In genomic region chr18:63831080-63831788, GRCh38 we compare ENCODE assay signal across 8 cellular contexts. TPM values are rescaled to one million over a fixed set of nuclear protein-coding genes. Genes with fewer than 3 reads are reported as not detected.
DNase-seq lines count a peak whose midpoint lies in the region; ATAC-seq, FAIRE-seq and TF ChIP-seq lines count a peak whose summit lies in the region.

No MANE protein-coding gene starts in this region.

- peaks cover 18% of the 10 kb centered on the region for H3K4me1 Mint-ChIP-seq in nephron progenitor cell

- no peak overlapping the region for H2AFZ ChIP-seq in DND-41 (ENCODE audit: low read depth, low read length)

- DNase-seq in DND-41 (no peak), astrocyte of the spinal cord (ENCODE audit: low read depth, low spot score) (peak; percentile 83), HEK293T (ENCODE audit: extremely low spot score) (no peak), nephron progenitor cell (no peak), small intestine (no peak)
- DNase-seq in activated CD4-positive, alpha-beta T cell treated with anti-CD3 and anti-CD28 coated beads, Interleukin-2, amount 50 U/mL, for 48 hours, result no peak

- H3K27ac Mint-ChIP-seq in nephron progenitor cell, result no peak overlapping the region

- no peak overlapping the region for H3K4me3 ChIP-seq in DND-41 (ENCODE audit: low read depth in 1 of 2, low read length in 2 of 2)
- H3K4me3 ChIP-seq in astrocyte of the spinal cord (ENCODE audit: low read depth, low read length), result no peak overlapping the region
- no peak overlapping the region for H3K4me3 ChIP-seq in small intestine (ENCODE audit: low read depth in 1 of 2, low read length in 2 of 2)

- H3K36me3 ChIP-seq in DND-41 (ENCODE audit: insufficient read depth, low read length) (no peaks in the 10 kb centered on the region), small intestine (ENCODE audit: control insufficient read depth in 2 of 2, insufficient read depth in 2 of 2, low read length in 2 of 2) (no peaks in the 10 kb centered on the region)

- in situ Hi-C loops in astrocyte of the spinal cord (cut with HindIII; ENCODE audit: low sequenced_read_pairs), result no loop called here

- H3K4me2 ChIP-seq in DND-41 (ENCODE audit: insufficient read depth, low read length), result no peak overlapping the region

- POLR2A ChIA-PET in HEK293T (lab: Yijun Ruan, JAX), result no interaction called here

- H3K9me3 Mint-ChIP-seq in nephron progenitor cell, result no peaks in the 10 kb centered on the region

- H3K27ac ChIP-seq in DND-41 (ENCODE audit: low read length), result no peak overlapping the region
- H3K27ac ChIP-seq in small intestine (ENCODE audit: low read depth in 1 of 2, low read length in 1 of 2), result no peak overlapping the region

- no peaks in the 10 kb centered on the region for H4K20me1 ChIP-seq in DND-41 (ENCODE audit: insufficient read depth, low read length)

- H3K4me3 Mint-ChIP-seq in nephron progenitor cell, result no peak overlapping the region

- no peak for FAIRE-seq in small intestine (lab: Jason Lieb, UNC)

- H3K9me3 ChIP-seq in DND-41 (ENCODE audit: insufficient read depth, low read length, severe bottlenecking) (no peaks in the 10 kb centered on the region), small intestine (ENCODE audit: control insufficient read depth, low read depth) (no peaks in the 10 kb centered on the region)

- H3K27me3 ChIP-seq in DND-41 (ENCODE audit: insufficient read depth, low read length, poor library complexity), result peaks cover 23% of the 10 kb centered on the region
- no peaks in the 10 kb centered on the region for H3K27me3 ChIP-seq in small intestine (ENCODE audit: control insufficient read depth in 2 of 2, insufficient read depth in 2 of 2, low read length in 2 of 2)

- H3K4me1 ChIP-seq in DND-41 (ENCODE audit: insufficient read depth, low read length) (0 out of 2 replicates have a peak, but pooled peaks cover 4% of the 10 kb centered on the region), small intestine (ENCODE audit: control insufficient read depth in 2 of 2, insufficient read depth in 1 of 2, low read depth in 1 of 2, low read length in 1 of 2) (no peaks in the 10 kb centered on the region)

- no peaks in the 10 kb centered on the region for H3K36me3 Mint-ChIP-seq in nephron progenitor cell (ENCODE audit: low read depth)

- peaks cover 7% of the 10 kb centered on the region for H3K27me3 Mint-ChIP-seq in nephron progenitor cell (ENCODE audit: low read depth, poor library complexity)

- CTCF ChIA-PET in HEK293T (lab: Yijun Ruan, JAX), result no interaction called here

- TF ChIP-seq CTCF in DND-41 (IDR thresholded peaks at IDR 0.05; ENCODE audit: borderline replicate concordance, extremely low read depth, low read length, poor library complexity, severe bottlenecking) (no peak), astrocyte of the spinal cord (IDR thresholded peaks at IDR 0.05; ENCODE audit: low read depth, low read length) (no peak), nephron progenitor cell (IDR thresholded peaks at IDR 0.05) (no peak)

- 57 to 67% (median 58%) methylated on average over 6 of the region's 6 CpGs for WGBS in small intestine, 3 donors

- no peak overlapping the region for H3K9ac ChIP-seq in DND-41 (ENCODE audit: low read depth, low read length)

- H3K79me2 ChIP-seq in DND-41 (ENCODE audit: insufficient read depth, low read length), result no peaks in the 10 kb centered on the region

- ATAC-seq in DND-41 (ENCODE audit: insufficient read depth, low read depth) (peak; percentile 78), GM21447 (IDR thresholded peaks at IDR 0.05; ENCODE audit: unreplicated experiment) (peak; percentile 95), HG03565 (IDR thresholded peaks at IDR 0.05; ENCODE audit: unreplicated experiment) (peak; percentile 92)

TF ChIP-seq in HEK293T, 16 proteins besides CTCF, POLR2A, EP300 and RAD21:
- TF ChIP-seq NFRKB (IDR thresholded peaks at IDR 0.05), result no peak
- no peak for TF ChIP-seq L3MBTL2 (conservative IDR thresholded peaks at IDR 0.05)

RNA-seq across cellular contexts. Expression of gene SERPINB7, which starts 56.0 kb away (rescaled TPM):
- not detected for polyA plus RNA-seq in small intestine

RNA-seq across cellular contexts. Expression of gene SERPINB2, which starts 56.3 kb away (rescaled TPM):
- under 1 TPM; 0.03 to 0.81 (median 0.67) TPM for polyA plus RNA-seq in small intestine
